In the genomic region with DNA sequence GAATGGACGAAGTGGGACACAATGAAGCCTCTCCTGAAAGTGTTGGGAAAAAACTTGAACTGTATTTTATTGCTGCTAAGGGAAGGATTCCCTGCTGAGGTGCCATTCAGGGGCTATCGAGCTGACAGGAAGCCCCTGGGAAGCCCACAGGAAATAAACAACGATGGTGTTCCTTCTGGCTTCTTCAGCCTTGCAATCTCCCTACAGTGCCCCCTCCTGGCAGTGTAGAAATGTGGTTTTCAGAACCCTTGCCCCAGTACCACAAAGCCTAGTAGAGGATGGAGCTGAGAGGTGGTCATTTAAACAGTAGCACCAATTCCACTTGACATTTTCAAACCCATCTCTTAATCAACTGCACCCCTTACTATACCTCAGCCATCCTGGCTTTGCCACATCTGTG, we compare ENCODE assay signal across 18 cellular contexts.
A peak's percentile ranks its signal among the peaks of the same experiment; 100 is the strongest.
DNase-seq lines count a peak whose midpoint lies in the region; ATAC-seq and TF ChIP-seq lines count a peak whose summit lies in the region.
"Had no signal": no experiment of that assay in that cellular context is flagged by ENCODE, and none has a peak within 500 bp of the region (broad histone marks: within the 10 kb centered on the region; RNA-seq: fewer than 3 reads in every experiment).

No MANE protein-coding gene starts in this region.

- no peak overlapping the region for H3K4me2 ChIP-seq in DND-41 (ENCODE audit: insufficient read depth, low read length)
- H3K4me2 ChIP-seq: hepatocyte had no signal

- no peak for ATAC-seq in DND-41 (ENCODE audit: insufficient read depth, low read depth)
- no peak for ATAC-seq in GM21390 (IDR thresholded peaks at IDR 0.05; ENCODE audit: unreplicated experiment)
- ATAC-seq in psoas muscle: no peak
- ATAC-seq: activated CD4-positive, alpha-beta T cell treated with anti-CD3 and anti-CD28 coated beads for 36 hours; left cardiac atrium had no signal

- H3K27me3 ChIP-seq in DND-41 (ENCODE audit: insufficient read depth, low read length, poor library complexity) (no peaks in the 10 kb centered on the region), H7 (ENCODE audit: control insufficient read depth, insufficient read depth, low read length) (no peaks in the 10 kb centered on the region), iPS DF 6.9 (ENCODE audit: control insufficient read depth, insufficient read depth, low read length) (no peaks in the 10 kb centered on the region), psoas muscle (ENCODE audit: insufficient read depth in 3 of 3, low read length in 2 of 3) (no peaks in the 10 kb centered on the region)
- H3K27me3 ChIP-seq: hepatocyte, SJSA1, suprapubic skin had no signal

- H3K4me1 Mint-ChIP-seq in activated naive CD8-positive, alpha-beta T cell treated with anti-CD3 and anti-CD28 coated beads for 36 hours: no peaks in the 10 kb centered on the region
- H3K4me1 Mint-ChIP-seq: activated CD4-positive, alpha-beta T cell treated with anti-CD3 and anti-CD28 coated beads for 36 hours had no signal

- no peaks in the 10 kb centered on the region for H3K79me2 ChIP-seq in DND-41 (ENCODE audit: insufficient read depth, low read length)
- H3K79me2 ChIP-seq: hepatocyte had no signal

- H3K36me3 Mint-ChIP-seq in activated naive CD8-positive, alpha-beta T cell treated with anti-CD3 and anti-CD28 coated beads for 36 hours: no peaks in the 10 kb centered on the region

- WGBS in iPS DF 6.9 (ENCODE audit: insufficient coverage, insufficient read length): no CpG with 5 or more reads among the region's 3 CpGs
- WGBS in psoas muscle, 3 donors: 55 to 65% (median 63%) methylated on average over 3 of the region's 3 CpGs

- H3K27ac Mint-ChIP-seq in activated naive CD8-positive, alpha-beta T cell treated with anti-CD3 and anti-CD28 coated beads for 36 hours: no peak overlapping the region
- H3K27ac Mint-ChIP-seq: activated CD4-positive, alpha-beta T cell treated with anti-CD3 and anti-CD28 coated beads for 36 hours had no signal

- H3K36me3 ChIP-seq in DND-41 (ENCODE audit: insufficient read depth, low read length) (no peaks in the 10 kb centered on the region), H7 (replicated peaks; ENCODE audit: control insufficient read depth, insufficient read depth, low read length) (no peaks in the 10 kb centered on the region), iPS DF 6.9 (ENCODE audit: control insufficient read depth, insufficient read depth, low read length) (no peaks in the 10 kb centered on the region), psoas muscle (ENCODE audit: insufficient read depth in 1 of 2, low read depth in 1 of 2) (no peaks in the 10 kb centered on the region)
- H3K36me3 ChIP-seq: SJSA1, suprapubic skin had no signal

- no peak overlapping the region for H3K27ac ChIP-seq in DND-41 (ENCODE audit: low read length)
- H3K27ac ChIP-seq in iPS DF 6.9 (ENCODE audit: low read length): no peak overlapping the region
- H3K27ac ChIP-seq in psoas muscle: no peak overlapping the region
- H3K27ac ChIP-seq: hepatocyte, SJSA1, suprapubic skin had no signal

- no peaks in the 10 kb centered on the region for H3K27me3 Mint-ChIP-seq in activated naive CD8-positive, alpha-beta T cell treated with anti-CD3 and anti-CD28 coated beads for 36 hours
- H3K27me3 Mint-ChIP-seq: activated CD4-positive, alpha-beta T cell treated with anti-CD3 and anti-CD28 coated beads for 36 hours had no signal

- peak; percentile 22 for TF ChIP-seq CTCF in DND-41 (IDR thresholded peaks at IDR 0.05; ENCODE audit: borderline replicate concordance, extremely low read depth, low read length, poor library complexity, severe bottlenecking)
- TF ChIP-seq CTCF in psoas muscle (IDR thresholded peaks at IDR 0.05): no peak

- H3K4me1 ChIP-seq in DND-41 (ENCODE audit: insufficient read depth, low read length) (no peaks in the 10 kb centered on the region), iPS DF 6.9 (ENCODE audit: control insufficient read depth, insufficient read depth, low read length) (no peaks in the 10 kb centered on the region), psoas muscle (no peaks in the 10 kb centered on the region)
- H3K4me1 ChIP-seq: SJSA1, suprapubic skin had no signal

- H4K20me1 ChIP-seq in DND-41 (ENCODE audit: insufficient read depth, low read length): no peaks in the 10 kb centered on the region

- no peaks in the 10 kb centered on the region for H3K9me3 ChIP-seq in DND-41 (ENCODE audit: insufficient read depth, low read length, severe bottlenecking)
- H3K9me3 ChIP-seq in iPS DF 6.9 (ENCODE audit: control insufficient read depth, insufficient read depth, low read length): no peaks in the 10 kb centered on the region
- H3K9me3 ChIP-seq in psoas muscle: no peaks in the 10 kb centered on the region
- H3K9me3 ChIP-seq: SJSA1, suprapubic skin had no signal

- peaks cover 8% of the 10 kb centered on the region for H3K9me3 Mint-ChIP-seq in activated naive CD8-positive, alpha-beta T cell treated with anti-CD3 and anti-CD28 coated beads for 36 hours

- no peak overlapping the region for H3K9ac ChIP-seq in DND-41 (ENCODE audit: low read depth, low read length)

- no peak overlapping the region for H2AFZ ChIP-seq in DND-41 (ENCODE audit: low read depth, low read length)
- H2AFZ ChIP-seq: hepatocyte had no signal

- H3K4me3 Mint-ChIP-seq in activated naive CD8-positive, alpha-beta T cell treated with anti-CD3 and anti-CD28 coated beads for 36 hours: no peak overlapping the region
- H3K4me3 Mint-ChIP-seq: activated CD4-positive, alpha-beta T cell treated with anti-CD3 and anti-CD28 coated beads for 36 hours had no signal

- DNase-seq in DND-41 (no peak), H7 (peak; percentile 10), OCI-M1 (lab: John Stamatoyannopoulos, UW) (peak; percentile 30), iPS DF 6.9 (ENCODE audit: low read depth, low spot score) (peak; percentile 35), psoas muscle (no peak)
- no peak for DNase-seq in activated naive CD8-positive, alpha-beta T cell treated with anti-CD3 and anti-CD28 coated beads for 36 hours
- DNase-seq: activated CD4-positive, alpha-beta T cell treated with anti-CD3 and anti-CD28 coated beads for 36 hours; activated effector memory CD4-positive, alpha-beta T cell treated with Interleukin-2 at 50 U/mL for 16 hours; anterior cingulate cortex; left cardiac atrium; MM.1S; NCI-H187; NCI-H446; stimulated activated CD4-positive, alpha-beta T cell treated with anti-CD3 and anti-CD28 coated beads, Interleukin-4, amount 100 ng/mL, for 1 hour had no signal

- no peak overlapping the region for H3K4me3 ChIP-seq in DND-41 (ENCODE audit: low read depth in 1 of 2, low read length in 2 of 2)
- no peak overlapping the region for H3K4me3 ChIP-seq in H7 (ENCODE audit: insufficient read depth, low read depth, low read length)
- H3K4me3 ChIP-seq in iPS DF 6.9 (ENCODE audit: low read length): no peak overlapping the region
- no peak overlapping the region for H3K4me3 ChIP-seq in psoas muscle
- H3K4me3 ChIP-seq: hepatocyte, SJSA1, suprapubic skin had no signal

- intact Hi-C loops in psoas muscle (cut with DNase I): no loop called here

Comparison
In these comparisons a context has a peak if more than half of its experiments do, and no peak if none do; other contexts are left out.
1. DNase-seq: peak in H7 (single experiment), OCI-M1 (single experiment) and iPS DF 6.9 (single experiment); none in DND-41 (single experiment), activated naive CD8-positive, alpha-beta T cell treated with anti-CD3 and anti-CD28 coated beads for 36 hours (single experiment) and psoas muscle (0 of 2).